15 cellular contexts compared by ENCODE assay signal in genomic region chr6:36571122-36572043, GRCh38. TPM values are rescaled to one million over a fixed set of nuclear protein-coding genes. Genes with fewer than 3 reads are reported as not detected.
DNase-seq lines count a peak whose midpoint lies in the region; ATAC-seq and TF ChIP-seq lines count a peak whose summit lies in the region.
"Had no signal": no experiment of that assay in that cellular context is flagged by ENCODE, and none has a peak within 500 bp of the region (broad histone marks: within the 10 kb centered on the region; RNA-seq: fewer than 3 reads in every experiment).

No MANE protein-coding gene starts in this region.

- no peak for TF ChIP-seq POLR2A in IMR-90 (IDR thresholded peaks at IDR 0.05; ENCODE audit: low read depth, low read length)

- ATAC-seq in IMR-90 (ENCODE audit: low read depth) (no peak), GM18867 (IDR thresholded peaks at IDR 0.05; ENCODE audit: unreplicated experiment) (no peak)

- no peak overlapping the region for H2AK5ac ChIP-seq in IMR-90 (ENCODE audit: low read depth, low read length)

- intact Hi-C loops in IMR-90 (cut with micrococcal nuclease): no loop called here
- intact Hi-C loops in OCI-LY7 (cut with micrococcal nuclease; ENCODE audit: unreplicated experiment): no loop called here

- no peak overlapping the region for H4K5ac ChIP-seq in IMR-90 (ENCODE audit: low read depth, low read length)

- BruUV-seq in IMR-90 (replicated peaks; lab: Mats Ljungman, UMichigan) (no TSS peak), OCI-LY7 (replicated peaks; lab: Mats Ljungman, UMichigan) (no TSS peak)

- peaks cover 5% of the 10 kb centered on the region for H3K9me3 ChIP-seq in DOHH2 (ENCODE audit: control insufficient read depth, insufficient read depth, low read length)
- H3K9me3 ChIP-seq in IMR-90 (ENCODE audit: control insufficient read depth, insufficient read depth, low read length): peaks cover 2% of the 10 kb centered on the region; the same call in 1 of the 2 replicates
- peaks cover 8% of the 10 kb centered on the region; the same call in 1 of the 2 replicates for H3K9me3 ChIP-seq in OCI-LY7 (ENCODE audit: low read length)
- no peaks in the 10 kb centered on the region for H3K9me3 ChIP-seq in hepatocyte (ENCODE audit: low read depth)

- H3K79me1 ChIP-seq in IMR-90 (ENCODE audit: low read depth in 1 of 2, low read length in 2 of 2): peaks cover 0 to 4% of the 10 kb centered on the region in 2 experiments; a peak in 2 of 4 replicates

- TF ChIP-seq CTCF in DOHH2 (IDR thresholded peaks at IDR 0.05; ENCODE audit: low read depth, low read length, poor library complexity, severe bottlenecking) (no peak), IMR-90 (conservative IDR thresholded peaks at IDR 0.05; ENCODE audit: low read depth, low read length) (no peak), OCI-LY7 (conservative IDR thresholded peaks at IDR 0.05; ENCODE audit: low read length) (no peak), hepatocyte (IDR thresholded peaks at IDR 0.05; ENCODE audit: poor library complexity) (no peak), GM10266 (IDR thresholded peaks at IDR 0.05; ENCODE audit: control insufficient read depth, insufficient read depth, low read depth, missing control alignments) (no peak)

- H3K4me2 ChIP-seq in DOHH2 (ENCODE audit: low read length) (peak overlapping the region; percentile 31; the same call in 1 of the 2 replicates), IMR-90 (ENCODE audit: low read depth, low read length) (no peak overlapping the region), OCI-LY7 (ENCODE audit: low read length) (0 out of 2 replicates have a peak overlapping the region, but pooled peaks have one; percentile 11), hepatocyte (no peak overlapping the region)

- DNase-seq in IMR-90: no peak
- no peak for DNase-seq in OCI-LY7 (ENCODE audit: low spot score)
- no peak for DNase-seq in hepatocyte (ENCODE audit: low spot score)
- no peak for DNase-seq in GM10266 (ENCODE audit: extremely low spot score)
- DNase-seq in stimulated activated CD4-positive, alpha-beta T cell treated with anti-CD3 and anti-CD28 coated beads, Interleukin-4, amount 100 ng/mL, for 24 hours: no peak
- DNase-seq: AML-193; Caco-2; CD4-positive, alpha-beta T cell; GF-D8; GM23248; HCEC 1CT had no signal

- no peaks in the 10 kb centered on the region for H4K20me1 ChIP-seq in DOHH2 (ENCODE audit: control insufficient read depth, insufficient read depth, low read depth, low read length)
- H4K20me1 ChIP-seq in IMR-90 (ENCODE audit: insufficient read depth, low read length): no peaks in the 10 kb centered on the region; the same call in 1 of the 2 replicates
- H4K20me1 ChIP-seq in OCI-LY7 (ENCODE audit: insufficient read depth, low read length): no peaks in the 10 kb centered on the region
- H4K20me1 ChIP-seq in hepatocyte (ENCODE audit: insufficient read depth, poor library complexity, severe bottlenecking): no peaks in the 10 kb centered on the region

- TF ChIP-seq RAD21 in IMR-90 (IDR thresholded peaks at IDR 0.05; ENCODE audit: low read length): no peak

- H2BK20ac ChIP-seq in IMR-90 (ENCODE audit: low read depth, low read length): peak overlapping the region; percentile 55; the same call in 1 of the 2 replicates

- H2BK5ac ChIP-seq in IMR-90 (ENCODE audit: low read depth, low read length, poor library complexity, severe bottlenecking): no peak overlapping the region

- H3K9me1 ChIP-seq in IMR-90 (ENCODE audit: insufficient read depth, low read length): peaks cover 4% of the 10 kb centered on the region; the same call in 1 of the 2 replicates

- WGBS in IMR-90 (ENCODE audit: extremely low coverage in 2 of 2, insufficient read length in 1 of 2), 2 experiments: no CpG with 5 or more reads among the region's 4 CpGs
- 91% methylated on average over 4 of the region's 4 CpGs for WGBS in hepatocyte (ENCODE audit: low lambda C conversion rate, missing lambda C conversion rate)

- CTCF ChIA-PET in IMR-90 (lab: Yijun Ruan, JAX) (interaction anchor here (0.6 kb wide), 1 partner anchor 35 kb away, joined by 4 read pairs; no protein-coding TSS in a partner anchor), OCI-LY7 (lab: Charles Lee; ENCODE audit: unreplicated experiment) (interaction anchor here (0.7 kb wide), 1 partner anchor 11 kb away, joined by 3 read pairs; no protein-coding TSS in a partner anchor)

- H3K27me3 ChIP-seq in DOHH2 (ENCODE audit: control insufficient read depth, low read length) (no peaks in the 10 kb centered on the region), IMR-90 (ENCODE audit: control insufficient read depth, insufficient read depth, low read length) (no peaks in the 10 kb centered on the region), hepatocyte (no peaks in the 10 kb centered on the region)

- H3K4me3 ChIP-seq in DOHH2 (ENCODE audit: low read length) (no peak overlapping the region), IMR-90 (ENCODE audit: insufficient read depth, low read depth, low read length) (no peak overlapping the region), OCI-LY7 (ENCODE audit: low read depth, low read length, poor library complexity, severe bottlenecking) (no peak overlapping the region), hepatocyte (no peak overlapping the region)
- H3K4me3 ChIP-seq: GM12878, GM23248 had no signal

- H3K79me2 ChIP-seq in DOHH2 (ENCODE audit: control insufficient read depth, low read length) (no peaks in the 10 kb centered on the region), OCI-LY7 (ENCODE audit: insufficient read depth, low read depth, low read length) (no peaks in the 10 kb centered on the region), hepatocyte (no peaks in the 10 kb centered on the region)

- in situ Hi-C loops in IMR-90 (cut with MboI; ENCODE audit: low sequenced_read_pairs): no loop called here

- H2AK9ac ChIP-seq in IMR-90 (replicated peaks; ENCODE audit: low read depth, low read length, poor library complexity): no peak overlapping the region

- POLR2A ChIA-PET in IMR-90 (lab: Charles Lee; ENCODE audit: unreplicated experiment): no interaction called here
- POLR2A ChIA-PET in OCI-LY7 (lab: Charles Lee): interaction anchor here (0.7 to 1.2 kb wide), 7 partner anchors 8 to 168 kb away, joined by 3 to 9 read pairs (median 4); no protein-coding TSS in a partner anchor

- H4K91ac ChIP-seq in IMR-90 (ENCODE audit: insufficient read depth, low read depth, low read length): 0 out of 2 replicates have a peak overlapping the region, but pooled peaks have one; percentile 39

- H3K27ac ChIP-seq in DOHH2 (ENCODE audit: low read depth, low read length) (no peak overlapping the region), IMR-90 (ENCODE audit: insufficient read depth, low read length) (no peak overlapping the region), OCI-LY7 (ENCODE audit: low read depth, low read length, poor library complexity, severe bottlenecking) (peak overlapping the region; percentile 56), hepatocyte (peak overlapping the region; percentile 82)
- H3K27ac ChIP-seq: C4-2B, GM23248 had no signal

- H3K4me1 ChIP-seq in DOHH2 (ENCODE audit: control insufficient read depth, low read length): peaks cover 25% of the 10 kb centered on the region
- H3K4me1 ChIP-seq in IMR-90 (ENCODE audit: control insufficient read depth, insufficient read depth, low read length): no peaks in the 10 kb centered on the region; the same call in 1 of the 2 replicates
- peaks cover 17% of the 10 kb centered on the region for H3K4me1 ChIP-seq in OCI-LY7 (ENCODE audit: insufficient read depth, low read length, poor library complexity, severe bottlenecking)
- H3K4me1 ChIP-seq in hepatocyte (ENCODE audit: insufficient read depth): no peaks in the 10 kb centered on the region

- H3K36me3 ChIP-seq in DOHH2 (ENCODE audit: control insufficient read depth, low read length): no peaks in the 10 kb centered on the region
- no peaks in the 10 kb centered on the region for H3K36me3 ChIP-seq in IMR-90 (ENCODE audit: control insufficient read depth, insufficient read depth, low read length)
- H3K36me3 ChIP-seq in OCI-LY7 (ENCODE audit: insufficient read depth, low read length): no peaks in the 10 kb centered on the region
- no peaks in the 10 kb centered on the region for H3K36me3 ChIP-seq in hepatocyte (replicated peaks; ENCODE audit: insufficient read depth, low read depth)

- no peak overlapping the region for H4K8ac ChIP-seq in IMR-90 (ENCODE audit: low read depth in 2 of 2, low read length in 2 of 2)

- H3K9ac ChIP-seq in IMR-90 (ENCODE audit: low read depth, low read length): no peak overlapping the region
- H3K9ac ChIP-seq: GM23248 had no signal

- no peak overlapping the region for H2AFZ ChIP-seq in IMR-90 (replicated peaks; ENCODE audit: low read length, poor library complexity)
- no peak overlapping the region; the same call in 1 of the 2 replicates for H2AFZ ChIP-seq in OCI-LY7 (ENCODE audit: low read length)
- H2AFZ ChIP-seq in hepatocyte: no peak overlapping the region
- H2AFZ ChIP-seq: GM23248 had no signal

- no peak overlapping the region for H3K14ac ChIP-seq in IMR-90 (replicated peaks; ENCODE audit: low read depth, low read length)

- H3K4ac ChIP-seq in IMR-90 (ENCODE audit: low read depth, low read length): no peak overlapping the region

- dilution Hi-C loops in IMR-90 (cut with HindIII; ENCODE audit: low sequenced_read_pairs, unreplicated experiment): no loop called here

- no peak overlapping the region for H3K23ac ChIP-seq in IMR-90 (ENCODE audit: low read depth, low read length)

- peak overlapping the region; percentile 44; the same call in 1 of the 3 replicates for H2BK15ac ChIP-seq in IMR-90 (ENCODE audit: low read depth, low read length)

- no peak overlapping the region for H2BK120ac ChIP-seq in IMR-90 (ENCODE audit: low read depth, low read length)

- H3F3A ChIP-seq in DOHH2 (ENCODE audit: control insufficient read depth, insufficient read depth): no peaks in the 10 kb centered on the region

- no peaks in the 10 kb centered on the region for H3K9me2 ChIP-seq in DOHH2 (replicated peaks; ENCODE audit: control insufficient read depth, low read length)
- H3K9me2 ChIP-seq in OCI-LY7 (ENCODE audit: insufficient read depth, low read length): no peaks in the 10 kb centered on the region
- H3K9me2 ChIP-seq in hepatocyte (replicated peaks; ENCODE audit: insufficient read depth): no peaks in the 10 kb centered on the region

- H3K56ac ChIP-seq in IMR-90 (ENCODE audit: extremely low read depth, insufficient read depth, low read length): no peak overlapping the region

- H3K18ac ChIP-seq in IMR-90 (ENCODE audit: low read depth, low read length): no peak overlapping the region

RNA-seq across cellular contexts. Expression of gene SRSF3, which starts 22.8 kb away (rescaled TPM):
- total RNA-seq in IMR-90 (2012; rRNA removed) (237 and 256 TPM in 2 replicates), OCI-LY7 (2022) (498 and 539 TPM in 2 replicates), hepatocyte (115 and 135 TPM in 2 replicates)
- polyA plus RNA-seq in IMR-90 (2012; rRNA removed) (297 and 394 TPM in 2 replicates), hepatocyte (190 and 192 TPM in 2 replicates)
- 52.5 and 172 TPM in 2 replicates for polyA plus RNA-seq in IMR-90 (2012; cell fraction: cytosol; rRNA removed)
- 113 and 275 TPM in 2 replicates for polyA plus RNA-seq in IMR-90 (2012; cell fraction: nucleus; rRNA removed; ENCODE audit: low replicate concordance)
- total RNA-seq in OCI-LY7 (2014; rRNA removed; shearing (Covaris generic)): 316 and 557 TPM in 2 replicates

RNA-seq across cellular contexts. Expression of gene STK38, which starts 24.1 kb away (rescaled TPM):
- total RNA-seq in IMR-90 (2012; rRNA removed) (9.7 and 10.6 TPM in 2 replicates), OCI-LY7 (2022) (42.5 and 46.5 TPM in 2 replicates), hepatocyte (37.9 and 39.1 TPM in 2 replicates)
- polyA plus RNA-seq in IMR-90 (2012; rRNA removed) (14.6 and 19.7 TPM in 2 replicates), hepatocyte (27.7 and 30.5 TPM in 2 replicates)
- 4.8 and 5.6 TPM in 2 replicates for polyA plus RNA-seq in IMR-90 (2012; cell fraction: cytosol; rRNA removed)
- 7.4 and 39.5 TPM in 2 replicates for polyA plus RNA-seq in IMR-90 (2012; cell fraction: nucleus; rRNA removed; ENCODE audit: low replicate concordance)
- 22.4 and 29.4 TPM in 2 replicates for total RNA-seq in OCI-LY7 (2014; rRNA removed; shearing (Covaris generic))

Comparison
In these comparisons a context has a peak if more than half of its experiments do, and no peak if none do; other contexts are left out.
1. H3K27ac ChIP-seq: peak in OCI-LY7 (single experiment) and hepatocyte (single experiment); none in DOHH2 (single experiment) and IMR-90 (single experiment).
2. H3K4me2 ChIP-seq: peak in DOHH2 (single experiment) and OCI-LY7 (single experiment); none in IMR-90 (single experiment) and hepatocyte (single experiment).